Comparison of ENCODE assay signal across 15 cellular contexts in the genomic region with DNA sequence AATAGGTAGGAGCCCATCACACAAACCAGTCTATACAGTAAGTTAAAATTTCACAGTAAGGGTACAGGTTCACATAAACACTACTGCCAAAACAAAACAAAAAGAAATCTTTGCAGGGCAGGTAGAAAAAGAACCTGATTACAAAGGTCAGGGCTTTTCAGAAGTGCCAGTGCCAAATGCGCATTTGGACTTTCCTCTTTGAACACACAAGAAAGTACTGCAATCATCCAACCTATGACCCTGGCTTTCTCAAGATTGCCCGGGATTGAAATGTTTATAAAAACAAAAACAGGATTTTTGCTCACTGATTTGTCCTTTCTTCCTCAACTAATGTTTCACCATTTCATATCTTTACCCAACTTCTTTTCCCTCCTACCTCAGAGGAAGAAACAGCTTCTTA. TPM values are rescaled to one million over a fixed set of nuclear protein-coding genes. Genes with fewer than 3 reads are reported as not detected.
A peak's percentile ranks its signal among the peaks of the same experiment; 100 is the strongest.
DNase-seq lines count a peak whose midpoint lies in the region; ATAC-seq, FAIRE-seq and TF ChIP-seq lines count a peak whose summit lies in the region.
"Had no signal": no experiment of that assay in that cellular context is flagged by ENCODE, and none has a peak within 500 bp of the region (broad histone marks: within the 10 kb centered on the region; RNA-seq: fewer than 3 reads in every experiment).

No MANE protein-coding gene starts in this region.

- H3K4me2 ChIP-seq in SU-DHL-6 (ENCODE audit: low read depth, low read length, poor library complexity, severe bottlenecking): peak overlapping the region; percentile 66

- H3K4me1 Mint-ChIP-seq in activated naive CD4-positive, alpha-beta T cell treated with anti-CD3 and anti-CD28 coated beads, Interleukin-2, amount 50 U/mL, for 24 hours: peaks cover 67% of the 10 kb centered on the region
- H3K4me1 Mint-ChIP-seq in immature natural killer cell: peaks cover 61 to 79% of the 10 kb centered on the region in 2 donors

- no peak overlapping the region for H3K4me3 Mint-ChIP-seq in activated naive CD4-positive, alpha-beta T cell treated with anti-CD3 and anti-CD28 coated beads, Interleukin-2, amount 50 U/mL, for 24 hours
- H3K4me3 Mint-ChIP-seq in immature natural killer cell: no peak overlapping the region

- H3K27ac Mint-ChIP-seq in activated naive CD4-positive, alpha-beta T cell treated with anti-CD3 and anti-CD28 coated beads, Interleukin-2, amount 50 U/mL, for 24 hours: peak overlapping the region; percentile 89
- peak overlapping the region; percentile 34 to 88 (median 87) for H3K27ac Mint-ChIP-seq in immature natural killer cell

- no peak for ATAC-seq in GM18861 (IDR thresholded peaks at IDR 0.05; ENCODE audit: unreplicated experiment)
- ATAC-seq: Panc1 had no signal

- peaks cover 11% of the 10 kb centered on the region for H3K9me3 Mint-ChIP-seq in activated naive CD4-positive, alpha-beta T cell treated with anti-CD3 and anti-CD28 coated beads, Interleukin-2, amount 50 U/mL, for 24 hours
- no peaks in the 10 kb centered on the region for H3K9me3 Mint-ChIP-seq in immature natural killer cell

- H3K4me3 ChIP-seq in SU-DHL-6 (ENCODE audit: insufficient read depth, low read length, poor library complexity, severe bottlenecking): no peak overlapping the region
- no peak overlapping the region for H3K4me3 ChIP-seq in small intestine (ENCODE audit: low read depth in 1 of 2, low read length in 2 of 2)
- H3K4me3 ChIP-seq: MG63 had no signal

- H3K9me3 ChIP-seq in SU-DHL-6 (ENCODE audit: insufficient read depth, low read length): no peaks in the 10 kb centered on the region
- H3K9me3 ChIP-seq in small intestine (ENCODE audit: control insufficient read depth, low read depth): no peaks in the 10 kb centered on the region
- H3K9me3 ChIP-seq: MG63 had no signal

- no peaks in the 10 kb centered on the region for H3K27me3 Mint-ChIP-seq in activated naive CD4-positive, alpha-beta T cell treated with anti-CD3 and anti-CD28 coated beads, Interleukin-2, amount 50 U/mL, for 24 hours
- H3K27me3 Mint-ChIP-seq in immature natural killer cell (ENCODE audit: low read depth in 3 of 3): peaks cover 0 to 2% (median 0%) of the 10 kb centered on the region in 3 donors

- H3K79me2 ChIP-seq in SU-DHL-6 (ENCODE audit: insufficient read depth, low read length): peaks cover 92% of the 10 kb centered on the region

- no peak for DNase-seq in activated naive CD4-positive, alpha-beta T cell (lab: John Stamatoyannopoulos, UW)
- DNase-seq in immature natural killer cell (no peak), small intestine (peak; percentile 89), NCI-H446 treated with DMSO at 0.1 percent for 48 hours (lab: John Stamatoyannopoulos, UW) (no peak), SHP77 treated with DMSO at 0.1 percent for 48 hours (lab: John Stamatoyannopoulos, UW) (no peak)
- DNase-seq: amniotic stem cell; Calu3; MG63; NCI-H2107; NCI-H69; stimulated activated naive CD4-positive, alpha-beta T cell treated with Interleukin-2 at 50 U/mL for 16 hours had no signal

- peaks cover 81% of the 10 kb centered on the region for H3F3A ChIP-seq in SU-DHL-6 (ENCODE audit: insufficient read depth)

- peaks cover 14 to 23% of the 10 kb centered on the region in 2 donors for H3K4me1 ChIP-seq in small intestine (ENCODE audit: control insufficient read depth in 2 of 2, insufficient read depth in 1 of 2, low read depth in 1 of 2, low read length in 1 of 2)

- no peaks in the 10 kb centered on the region for H3K9me2 ChIP-seq in SU-DHL-6 (replicated peaks; ENCODE audit: insufficient read depth, low read length)

- WGBS in small intestine, 3 donors: 11 to 54% (median 23%) methylated on average over 2 of the region's 2 CpGs

- peaks cover 41% of the 10 kb centered on the region for H3K36me3 Mint-ChIP-seq in activated naive CD4-positive, alpha-beta T cell treated with anti-CD3 and anti-CD28 coated beads, Interleukin-2, amount 50 U/mL, for 24 hours
- H3K36me3 Mint-ChIP-seq in immature natural killer cell: peaks cover 15 to 24% (median 15%) of the 10 kb centered on the region in 3 donors

- no peaks in the 10 kb centered on the region for H4K20me1 ChIP-seq in SU-DHL-6 (ENCODE audit: low read depth, low read length)

- H3K27me3 ChIP-seq in SU-DHL-6 (ENCODE audit: low read length) (no peaks in the 10 kb centered on the region), small intestine (ENCODE audit: control insufficient read depth in 2 of 2, insufficient read depth in 2 of 2, low read length in 2 of 2) (no peaks in the 10 kb centered on the region)
- H3K27me3 ChIP-seq: MG63 had no signal

- no peak overlapping the region for H2AFZ ChIP-seq in SU-DHL-6 (ENCODE audit: low read depth, low read length, severe bottlenecking)

- H3K27ac ChIP-seq in SU-DHL-6 (ENCODE audit: low read depth, low read length) (peak overlapping the region; percentile 95), small intestine (ENCODE audit: low read depth in 1 of 2, low read length in 1 of 2) (peak overlapping the region in 1 of 2 donors; percentile 20)

- H3K36me3 ChIP-seq in SU-DHL-6 (ENCODE audit: low read length) (no peaks in the 10 kb centered on the region; the same call in 1 of the 2 replicates), small intestine (ENCODE audit: control insufficient read depth in 2 of 2, insufficient read depth in 2 of 2, low read length in 2 of 2) (no peaks in the 10 kb centered on the region)
- H3K36me3 ChIP-seq: MG63 had no signal

- no peak for TF ChIP-seq CTCF in SU-DHL-6 (IDR thresholded peaks at IDR 0.05; ENCODE audit: insufficient read depth, low read length, poor library complexity, severe bottlenecking)

- no peak for FAIRE-seq in small intestine (lab: Jason Lieb, UNC)

- peak overlapping the region; percentile 37 for H3K9ac ChIP-seq in SU-DHL-6 (ENCODE audit: low read length)

RNA-seq across cellular contexts. Expression of a gene that starts 47.4 kb away (rescaled TPM):
- 10 to 100 TPM; 27.7 to 62.4 (median 31.5) TPM for polyA plus RNA-seq in immature natural killer cell
- 10 to 100 TPM in 1 of 3 donors, 1 to 10 TPM in 2; 8.8 to 16.3 (median 9.5) TPM for polyA plus RNA-seq in small intestine
